ENCODE assay signal across 20 cellular contexts in genomic region chr15:100531823-100532222, GRCh38. TPM values are rescaled to one million over a fixed set of nuclear protein-coding genes. Genes with fewer than 3 reads are reported as not detected.
DNase-seq lines count a peak whose midpoint lies in the region; ATAC-seq and TF ChIP-seq lines count a peak whose summit lies in the region.
"Had no signal": no experiment of that assay in that cellular context is flagged by ENCODE, and none has a peak within 500 bp of the region (broad histone marks: within the 10 kb centered on the region; RNA-seq: fewer than 3 reads in every experiment).

No MANE protein-coding gene starts in this region.

- H3K79me2 ChIP-seq in mammary epithelial cell (ENCODE audit: insufficient read depth, low read length) (no peaks in the 10 kb centered on the region), GM23338 (replicated peaks; ENCODE audit: insufficient read depth) (no peaks in the 10 kb centered on the region)

- ATAC-seq in GM23338 = no peak
- ATAC-seq: CD8-positive, alpha-beta T cell had no signal

- H3K4me1 Mint-ChIP-seq in MCF 10A (ENCODE audit: insufficient read depth, unreplicated experiment) = no peaks in the 10 kb centered on the region
- no peaks in the 10 kb centered on the region for H3K4me1 Mint-ChIP-seq in GM23338

- no peaks in the 10 kb centered on the region for H3K9me2 ChIP-seq in GM23338 (ENCODE audit: insufficient read depth)

- H3K36me3 Mint-ChIP-seq in MCF 10A (ENCODE audit: insufficient read depth, unreplicated experiment) (no peaks in the 10 kb centered on the region), GM23338 (ENCODE audit: low read depth) (no peaks in the 10 kb centered on the region)
- H3K36me3 Mint-ChIP-seq: CD8-positive, alpha-beta T cell had no signal

- H3K4me3 Mint-ChIP-seq in MCF 10A (ENCODE audit: unreplicated experiment) = no peak overlapping the region
- no peak overlapping the region for H3K4me3 Mint-ChIP-seq in GM23338
- H3K4me3 Mint-ChIP-seq: B cell; CD4-positive, alpha-beta T cell; CD8-positive, alpha-beta T cell had no signal

- H3F3A ChIP-seq in GM23338 (replicated peaks; ENCODE audit: low read depth) = no peaks in the 10 kb centered on the region

- POLR2A ChIA-PET in MCF 10A (lab: Yijun Ruan, JAX) = no interaction called here

- WGBS in mammary epithelial cell (ENCODE audit: low coverage, missing lambda C conversion rate) = 97% methylated on average over 7 of the region's 8 CpGs

- H3K4me1 ChIP-seq in mammary epithelial cell (ENCODE audit: insufficient read depth, low read length) = peaks cover 19% of the 10 kb centered on the region
- H3K4me1 ChIP-seq in GM23338 (ENCODE audit: insufficient read depth) = peaks cover 2% of the 10 kb centered on the region; the same call in 1 of the 2 replicates
- H3K4me1 ChIP-seq in neutrophil (ENCODE audit: control insufficient read depth in 1 of 2, insufficient read depth in 1 of 2, low read depth in 1 of 2, low read length in 1 of 2) = peaks cover 38 to 53% of the 10 kb centered on the region in 2 experiments
- H3K4me1 ChIP-seq: Caco-2 had no signal

- H3K27me3 Mint-ChIP-seq in MCF 10A (ENCODE audit: insufficient read depth, unreplicated experiment) (peaks cover 25% of the 10 kb centered on the region), GM23338 (ENCODE audit: insufficient read depth, low read depth, poor library complexity) (peaks cover 2% of the 10 kb centered on the region)
- H3K27me3 Mint-ChIP-seq: CD4-positive, alpha-beta T cell had no signal

- CTCF ChIA-PET in MCF 10A (lab: Yijun Ruan, JAX) (no interaction called here), mammary epithelial cell (lab: Charles Lee; ENCODE audit: low non-redundant PET) (no interaction called here)

- H3K27ac ChIP-seq in mammary epithelial cell (ENCODE audit: insufficient read depth, low read depth, low read length) (no peak overlapping the region), GM23338 (ENCODE audit: low read depth) (no peak overlapping the region), neutrophil (peak overlapping the region; percentile 58)
- H3K27ac ChIP-seq: BLaER1 treated with 17β-estradiol and CSF1 and Interleukin-3, amounts not matched to agents 10 nM and 100 nM; C4-2B had no signal

- no peaks in the 10 kb centered on the region for H3K36me3 ChIP-seq in mammary epithelial cell (ENCODE audit: insufficient read depth, low read length)
- H3K36me3 ChIP-seq in GM23338 (ENCODE audit: insufficient read depth) = no peaks in the 10 kb centered on the region
- H3K36me3 ChIP-seq in neutrophil = no peaks in the 10 kb centered on the region
- H3K36me3 ChIP-seq: BLaER1 treated with 17β-estradiol and CSF1 and Interleukin-3, amounts not matched to agents 10 nM and 100 nM had no signal

- H3K9me3 ChIP-seq in mammary epithelial cell (replicated peaks; ENCODE audit: insufficient read depth, low read length) (no peaks in the 10 kb centered on the region), neutrophil (no peaks in the 10 kb centered on the region)
- H3K9me3 ChIP-seq: BLaER1 treated with 17β-estradiol and CSF1 and Interleukin-3, amounts not matched to agents 10 nM and 100 nM; Caco-2 had no signal

- peak overlapping the region; percentile 16 for H3K27ac Mint-ChIP-seq in MCF 10A (ENCODE audit: low read depth, unreplicated experiment)
- H3K27ac Mint-ChIP-seq in GM23338 = no peak overlapping the region
- H3K27ac Mint-ChIP-seq: B cell; CD4-positive, alpha-beta T cell; CD8-positive, alpha-beta T cell had no signal

- H3K4me2 ChIP-seq in mammary epithelial cell (ENCODE audit: insufficient read depth, low read depth, low read length) (no peak overlapping the region), GM23338 (no peak overlapping the region)
- H3K4me2 ChIP-seq: BLaER1 treated with 17β-estradiol and CSF1 and Interleukin-3, amounts not matched to agents 10 nM and 100 nM had no signal

- TF ChIP-seq CTCF in MCF 10A (IDR thresholded peaks at IDR 0.05; ENCODE audit: unreplicated experiment) = no peak
- no peak for TF ChIP-seq CTCF in mammary epithelial cell (conservative IDR thresholded peaks at IDR 0.05 in 1 of 2, IDR thresholded peaks at IDR 0.05 in 1 of 2; ENCODE audit: extremely low read depth in 1 of 2, insufficient read depth in 1 of 2, low read depth in 1 of 2, low read length in 2 of 2)
- no peak for TF ChIP-seq CTCF in GM23338 (conservative IDR thresholded peaks at IDR 0.05; ENCODE audit: low read depth in 2 of 2)
- TF ChIP-seq CTCF in neutrophil (IDR thresholded peaks at IDR 0.05) = no peak

- DNase-seq in NCI-H1092 treated with DMSO at 0.1 percent for 48 hours (lab: John Stamatoyannopoulos, UW) (peak; percentile 0), NCI-H1092 (lab: John Stamatoyannopoulos, UW) (no peak), MCF 10A (ENCODE audit: unreplicated experiment) (no peak), mammary epithelial cell (no peak), GM23338 (ENCODE audit: low spot score) (no peak), SIG-M5 (lab: John Stamatoyannopoulos, UW) (no peak), putamen (ENCODE audit: low spot score) (no peak)
- DNase-seq: 8988T; AML-193; Caco-2; Calu3; CD4-positive, alpha-beta T cell; CD8-positive, alpha-beta T cell; DMS79 treated with DMSO at 0.1 percent for 48 hours; GF-D8 had no signal

- no peaks in the 10 kb centered on the region for H4K20me1 ChIP-seq in mammary epithelial cell (ENCODE audit: insufficient read depth, low read length)
- no peaks in the 10 kb centered on the region for H4K20me1 ChIP-seq in GM23338 (replicated peaks; ENCODE audit: insufficient read depth)
- H4K20me1 ChIP-seq: BLaER1 treated with 17β-estradiol and CSF1 and Interleukin-3, amounts not matched to agents 10 nM and 100 nM had no signal

- BruUV-seq in MCF 10A (replicated peaks; lab: Mats Ljungman, UMichigan) (no TSS peak), mammary epithelial cell (replicated peaks; lab: Mats Ljungman, UMichigan) (no TSS peak)

- H3K9me3 Mint-ChIP-seq in MCF 10A (ENCODE audit: unreplicated experiment) = no peaks in the 10 kb centered on the region
- no peaks in the 10 kb centered on the region for H3K9me3 Mint-ChIP-seq in GM23338
- H3K9me3 Mint-ChIP-seq: CD4-positive, alpha-beta T cell; CD8-positive, alpha-beta T cell had no signal

- H3K4me3 ChIP-seq in mammary epithelial cell (replicated peaks in 1 of 3; ENCODE audit: insufficient read depth in 1 of 3, low read depth in 2 of 3, low read length in 3 of 3) (no peak overlapping the region), GM23338 (no peak overlapping the region), neutrophil (ENCODE audit: low read depth in 1 of 2, low read length in 1 of 2) (no peak overlapping the region)
- H3K4me3 ChIP-seq: BLaER1 treated with 17β-estradiol and CSF1 and Interleukin-3, amounts not matched to agents 10 nM and 100 nM had no signal

- in situ Hi-C loops in mammary epithelial cell (cut with MboI; ENCODE audit: low sequenced_read_pairs in 2 of 2) = no loop called here

- H3K27me3 ChIP-seq in mammary epithelial cell (ENCODE audit: insufficient read depth, low read length) = no peaks in the 10 kb centered on the region
- H3K27me3 ChIP-seq in GM23338 (ENCODE audit: insufficient read depth) = no peaks in the 10 kb centered on the region
- H3K27me3 ChIP-seq in neutrophil = no peaks in the 10 kb centered on the region
- H3K27me3 ChIP-seq: BLaER1 treated with 17β-estradiol and CSF1 and Interleukin-3, amounts not matched to agents 10 nM and 100 nM had no signal

- dilution Hi-C loops in mammary epithelial cell (cut with HindIII; ENCODE audit: low sequenced_read_pairs) = no loop called here

- H2AFZ ChIP-seq in mammary epithelial cell (ENCODE audit: low read depth, low read length) = no peak overlapping the region
- H2AFZ ChIP-seq in GM23338 = 0 out of 2 replicates have a peak overlapping the region, but pooled peaks have one; percentile 14

- no peak overlapping the region for H3K9ac ChIP-seq in mammary epithelial cell (ENCODE audit: insufficient read depth, low read length)
- H3K9ac ChIP-seq: BLaER1 treated with 17β-estradiol and CSF1 and Interleukin-3, amounts not matched to agents 10 nM and 100 nM had no signal

- intact Hi-C loops in MCF 10A (cut with micrococcal nuclease) (no loop called here), mammary epithelial cell (cut with micrococcal nuclease) (no loop called here)

TF ChIP-seq in GM23338, 12 proteins besides CTCF, POLR2A, EP300 and RAD21 (continues in another document):
- no peak for TF ChIP-seq EZH2 (IDR thresholded peaks at IDR 0.05; ENCODE audit: low read depth, unreplicated experiment)

RNA-seq across cellular contexts. Expression of gene CERS3, which starts 3.1 kb away (rescaled TPM):
- total RNA-seq in MCF 10A (2022) (not detected in 2 replicates), mammary epithelial cell (10 to 100 TPM in 1 of 2 donors, under 1 TPM in 1; 0.59 to 10.2 TPM)
- polyA plus RNA-seq in mammary epithelial cell (0.08 TPM), GM23338 (2016; fragmentation: Nextera tagmentation; extraction: Ambion mirVana) (0.38 and 1.8 TPM in 2 replicates)
- not detected for polyA minus RNA-seq in mammary epithelial cell
- total RNA-seq in GM23338 (2014; rRNA removed; shearing (Covaris generic)) = 0.12 and 2.2 TPM in 2 replicates
- total RNA-seq: Caco-2 had no signal
- polyA plus RNA-seq: BJ had no signal
